Comparison of ENCODE assay signal across 30 cellular contexts in genomic region chr9:100296407-100296806, GRCh38.
"Had no signal": no experiment of that assay in that cellular context is flagged by ENCODE, and none has a peak within 500 bp of the region (broad histone marks: within the 10 kb centered on the region; RNA-seq: fewer than 3 reads in every experiment).

No MANE protein-coding gene starts in this region.

- H3K27ac ChIP-seq: brain microvascular endothelial cell, esophagus muscularis mucosa, foreskin keratinocyte, gastrocnemius medialis, heart left ventricle had no signal

- ATAC-seq: activated CD8-positive, alpha-beta T cell treated with anti-CD3 and anti-CD28 coated beads for 36 hours; activated T-cell treated with anti-CD3 and anti-CD28 coated beads, Interleukin-2, amount 50 U/mL, for 4 hours; activated T-helper 17 cell treated with anti-CD3 and anti-CD28 coated beads, Interleukin-2, amount 50 U/mL, for 72 hours; effector memory CD8-positive, alpha-beta T cell; foreskin keratinocyte; gastrocnemius medialis; heart left ventricle; WTC11 had no signal

- H3K4me3 Mint-ChIP-seq: activated CD8-positive, alpha-beta T cell treated with anti-CD3 and anti-CD28 coated beads for 36 hours; activated naive CD8-positive, alpha-beta T cell treated with anti-CD3 and anti-CD28 coated beads, Interleukin-2, amount 10 ng/mL, durations not matched to agents 7 days and 5 days; activated T-cell treated with anti-CD3 and anti-CD28 coated beads, Interleukin-2, amount 50 U/mL, for 4 hours; activated T-helper 17 cell treated with anti-CD3 and anti-CD28 coated beads, Interleukin-2, amount 50 U/mL, for 72 hours; effector memory CD8-positive, alpha-beta T cell; WTC11 had no signal

- H3K27me3 Mint-ChIP-seq: activated CD8-positive, alpha-beta T cell treated with anti-CD3 and anti-CD28 coated beads for 36 hours; activated naive CD8-positive, alpha-beta T cell treated with anti-CD3 and anti-CD28 coated beads, Interleukin-2, amount 10 ng/mL, durations not matched to agents 7 days and 5 days; activated T-helper 17 cell treated with anti-CD3 and anti-CD28 coated beads, Interleukin-2, amount 50 U/mL, for 72 hours; effector memory CD8-positive, alpha-beta T cell had no signal

- H3K27me3 ChIP-seq: brain microvascular endothelial cell, esophagus muscularis mucosa, foreskin keratinocyte, gastrocnemius medialis, heart left ventricle had no signal

- H3K9me3 Mint-ChIP-seq: activated CD8-positive, alpha-beta T cell treated with anti-CD3 and anti-CD28 coated beads for 36 hours; activated naive CD8-positive, alpha-beta T cell treated with anti-CD3 and anti-CD28 coated beads, Interleukin-2, amount 10 ng/mL, durations not matched to agents 7 days and 5 days; activated T-cell treated with anti-CD3 and anti-CD28 coated beads, Interleukin-2, amount 50 U/mL, for 4 hours; activated T-helper 17 cell treated with anti-CD3 and anti-CD28 coated beads, Interleukin-2, amount 50 U/mL, for 72 hours; effector memory CD8-positive, alpha-beta T cell had no signal

- H3K9me3 ChIP-seq: esophagus muscularis mucosa, gastrocnemius medialis, heart left ventricle had no signal

- H3K4me1 ChIP-seq: foreskin keratinocyte, gastrocnemius medialis, heart left ventricle had no signal

- DNase-seq: activated CD4-positive, alpha-beta T cell treated with anti-CD3 and anti-CD28 coated beads for 1 hour; activated CD4-positive, alpha-beta T cell treated with anti-CD3 and anti-CD28 coated beads for 48 hours; activated CD4-positive, alpha-beta T cell treated with anti-CD3 and anti-CD28 coated beads, Interleukin-2, amount 50 U/mL, for 1 hour; activated CD4-positive, alpha-beta T cell treated with anti-CD3 and anti-CD28 coated beads, Interleukin-2, amount 50 U/mL, for 48 hours; activated CD8-positive, alpha-beta memory T cell treated with anti-CD3 and anti-CD28 coated beads for 24 hours; activated CD8-positive, alpha-beta T cell treated with anti-CD3 and anti-CD28 coated beads for 36 hours; activated effector memory CD4-positive, alpha-beta T cell treated with Interleukin-2 at 50 U/mL for 16 hours; activated gamma-delta T cell treated with Interleukin-2 at 50 U/mL for 16 hours; activated naive CD4-positive, alpha-beta T cell treated with anti-CD3 and anti-CD28 coated beads, Interleukin-2, amount 50 U/mL, for 16 hours; activated naive CD4-positive, alpha-beta T cell treated with Interleukin-2 at 50 U/mL for 16 hours; activated naive CD8-positive, alpha-beta T cell treated with anti-CD3 and anti-CD28 coated beads, Interleukin-2, amount 10 ng/mL, durations not matched to agents 7 days and 5 days; activated T-cell treated with anti-CD3 and anti-CD28 coated beads, Interleukin-2, amount 50 U/mL, for 4 hours; amniotic stem cell; anterior cingulate cortex; brain microvascular endothelial cell; cortex of kidney; dermis blood vessel endothelial cell; effector CD4-positive, alpha-beta T cell; effector memory CD8-positive, alpha-beta T cell; erythroblast; foreskin keratinocyte; gastrocnemius medialis; glutamatergic neuron; heart left ventricle; T-helper 2 cell had no signal

- H3K4me1 Mint-ChIP-seq: activated T-helper 17 cell treated with anti-CD3 and anti-CD28 coated beads, Interleukin-2, amount 50 U/mL, for 72 hours; WTC11 had no signal

- H3K4me3 ChIP-seq: esophagus muscularis mucosa, gastrocnemius medialis, heart left ventricle had no signal

- FAIRE-seq: astrocyte, colon had no signal

- H3K27ac Mint-ChIP-seq: activated CD8-positive, alpha-beta T cell treated with anti-CD3 and anti-CD28 coated beads for 36 hours; activated naive CD8-positive, alpha-beta T cell treated with anti-CD3 and anti-CD28 coated beads, Interleukin-2, amount 10 ng/mL, durations not matched to agents 7 days and 5 days; activated T-helper 17 cell treated with anti-CD3 and anti-CD28 coated beads, Interleukin-2, amount 50 U/mL, for 72 hours; WTC11 had no signal
